In genomic region chr6:44058617-44059358, GRCh38 we compare ENCODE assay signal across 8 cellular contexts.
DNase-seq lines count a peak whose midpoint lies in the region; ATAC-seq and TF ChIP-seq lines count a peak whose summit lies in the region.

No MANE protein-coding gene starts in this region.

- POLR2A ChIA-PET in AG04450 (lab: Yijun Ruan, JAX) = interaction anchor here (0.6 to 2.1 kb wide), 7 partner anchors 8 to 80 kb away, joined by 3 to 10 read pairs (median 3); no protein-coding TSS in a partner anchor

- in situ Hi-C loops in KBM-7 (cut with MboI; ENCODE audit: low pct_unique_long_range_greater_than_20kb, low sequenced_read_pairs) = no loop called here

- H3K36me3 ChIP-seq in muscle layer of colon (ENCODE audit: insufficient read depth, low read length) = no peaks in the 10 kb centered on the region

- no peak for TF ChIP-seq CTCF in AG04450 (IDR thresholded peaks at IDR 0.05; ENCODE audit: low read depth, low read length)
- no peak for TF ChIP-seq CTCF in dorsolateral prefrontal cortex (IDR thresholded peaks at IDR 0.05 in 54 of 56, conservative IDR thresholded peaks at IDR 0.05 in 2 of 56; ENCODE audit: low read depth in 1 of 56, partially characterized antibody in 56 of 56)

- peaks cover 50% of the 10 kb centered on the region for H3K4me1 ChIP-seq in muscle layer of colon (ENCODE audit: insufficient read depth, low read length)

- DNase-seq in AG04450 (ENCODE audit: low read depth, low spot score) (peak; percentile 97), KBM-7 (peak; percentile 96), dorsolateral prefrontal cortex (peak in 1 of 10 donors; percentile 35), NCI-H446 (lab: John Stamatoyannopoulos, UW) (no peak), NCI-H526 (lab: John Stamatoyannopoulos, UW) (no peak), SIG-M5 (lab: John Stamatoyannopoulos, UW) (no peak)

- H3K4me3 ChIP-seq in AG04450 (ENCODE audit: low read depth, low read length) = no peak overlapping the region
- H3K4me3 ChIP-seq in dorsolateral prefrontal cortex = no peak overlapping the region
- no peak overlapping the region for H3K4me3 ChIP-seq in muscle layer of colon (ENCODE audit: low read depth in 1 of 2, low read length in 2 of 2)

- CTCF ChIA-PET in AG04450 (lab: Charles Lee) = interaction anchor here (0.7 to 1.3 kb wide), 3 partner anchors 16 to 285 kb away, joined by 3 to 6 read pairs (median 3); no protein-coding TSS in a partner anchor

- H3K27me3 ChIP-seq in AG04450 (ENCODE audit: control insufficient read depth, insufficient read depth, low read length) (no peaks in the 10 kb centered on the region), dorsolateral prefrontal cortex (no peaks in the 10 kb centered on the region), muscle layer of colon (ENCODE audit: control insufficient read depth in 1 of 2, insufficient read depth in 2 of 2, low read length in 2 of 2) (no peaks in the 10 kb centered on the region)

- H3K9me3 ChIP-seq in AG04450 (ENCODE audit: control insufficient read depth, insufficient read depth, low read length) (peaks cover 2% of the 10 kb centered on the region), muscle layer of colon (ENCODE audit: low read length) (no peaks in the 10 kb centered on the region)

- intact Hi-C loops in dorsolateral prefrontal cortex (cut with DNase I) = no loop called here

- ATAC-seq in GM19452 (IDR thresholded peaks at IDR 0.05; ENCODE audit: unreplicated experiment) = peak; percentile 67

- H3K27ac ChIP-seq in AG04450 (ENCODE audit: low read depth, low read length) = peak overlapping the region; percentile 98
- H3K27ac ChIP-seq in dorsolateral prefrontal cortex = peak overlapping the region in 47 of 59 donors; percentile 3 to 83 (median 58)
- H3K27ac ChIP-seq in muscle layer of colon (ENCODE audit: low read depth, low read length) = peak overlapping the region; percentile 12

- H3K9ac ChIP-seq in muscle layer of colon (ENCODE audit: low read length) = no peak overlapping the region

Comparison
In these comparisons a context has a peak if more than half of its experiments do, and no peak if none do; other contexts are left out.
1. DNase-seq: peak in AG04450 (single experiment) and KBM-7 (single experiment); none in NCI-H446 (0 of 2), NCI-H526 (0 of 2) and SIG-M5 (single experiment).
2. H3K27ac ChIP-seq: peak in every context shown above with its lines; median percentile 98 in AG04450; 58 in dorsolateral prefrontal cortex; 12 in muscle layer of colon.